In the genomic region with DNA sequence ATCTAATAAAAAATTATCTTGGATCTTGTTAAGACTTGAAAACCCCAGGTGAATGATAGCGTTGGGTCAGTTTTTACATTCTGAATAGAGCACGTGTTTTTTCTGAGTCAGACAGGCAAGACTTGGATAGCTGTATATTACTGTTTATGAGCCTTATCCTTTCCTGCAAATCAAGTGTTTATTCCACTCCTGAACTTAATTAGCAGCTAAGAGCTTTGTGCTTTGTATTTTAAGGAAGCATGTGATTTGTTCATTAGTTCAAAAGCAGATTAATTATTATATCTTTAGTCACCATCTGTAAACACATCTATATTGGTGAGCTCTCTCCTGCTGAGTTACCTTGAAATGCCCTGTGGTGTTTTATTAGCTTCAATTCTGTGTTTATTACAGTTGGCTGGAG, we compare ENCODE assay signal across 26 cellular contexts.
DNase-seq lines count a peak whose midpoint lies in the region; ATAC-seq and TF ChIP-seq lines count a peak whose summit lies in the region.
"Had no signal": no experiment of that assay in that cellular context is flagged by ENCODE, and none has a peak within 500 bp of the region (broad histone marks: within the 10 kb centered on the region; RNA-seq: fewer than 3 reads in every experiment).

No MANE protein-coding gene starts in this region.

- TF ChIP-seq CTCF in hepatocyte (IDR thresholded peaks at IDR 0.05; ENCODE audit: poor library complexity) (no peak), HFFc6 (IDR thresholded peaks at IDR 0.05) (no peak)

- no peak overlapping the region for H3K4me2 ChIP-seq in hepatocyte
- H3K4me2 ChIP-seq: KMS-11 had no signal

- no peaks in the 10 kb centered on the region for H3K36me3 ChIP-seq in hepatocyte (replicated peaks; ENCODE audit: insufficient read depth, low read depth)
- H3K36me3 ChIP-seq: SJSA1 had no signal

- H3K9me2 ChIP-seq in hepatocyte (replicated peaks; ENCODE audit: insufficient read depth) = no peaks in the 10 kb centered on the region

- no peaks in the 10 kb centered on the region for H3K27me3 ChIP-seq in hepatocyte
- H3K27me3 ChIP-seq: SJSA1 had no signal

- no peaks in the 10 kb centered on the region for H3K36me3 Mint-ChIP-seq in HFFc6 (ENCODE audit: low read depth)
- H3K36me3 Mint-ChIP-seq: activated naive CD4-positive, alpha-beta T cell treated with anti-CD3 and anti-CD28 coated beads, Interleukin-2, amount 10 ng/mL, durations not matched to agents 7 days and 5 days; CD8-positive, alpha-beta T cell; type B pancreatic cell had no signal

- no peaks in the 10 kb centered on the region for H3K9me3 ChIP-seq in hepatocyte (ENCODE audit: low read depth)
- H3K9me3 ChIP-seq: SJSA1 had no signal

- H3K4me3 Mint-ChIP-seq in HFFc6 = no peak overlapping the region
- H3K4me3 Mint-ChIP-seq: activated B cell treated with CpG ODN at 0.5 μM for 24 hours; activated naive CD4-positive, alpha-beta T cell treated with anti-CD3 and anti-CD28 coated beads, Interleukin-2, amount 10 ng/mL, durations not matched to agents 7 days and 5 days; B cell; CD8-positive, alpha-beta T cell; type B pancreatic cell had no signal

- DNase-seq in DMS153 treated with DMSO at 0.1 percent for 48 hours (lab: John Stamatoyannopoulos, UW; ENCODE audit: unreplicated experiment) (peak; percentile 22), NCI-H1105 (lab: John Stamatoyannopoulos, UW) (peak; percentile 67), NCI-H774 (lab: John Stamatoyannopoulos, UW) (peak; percentile 7), hepatocyte (ENCODE audit: low spot score) (peak; percentile 11), HFFc6 (no peak)
- no peak for DNase-seq in activated effector memory CD4-positive, alpha-beta T cell treated with anti-CD3 and anti-CD28 coated beads, Interleukin-2, amount 50 U/mL, for 16 hours
- DNase-seq: activated B cell treated with CpG ODN at 0.5 μM for 24 hours; activated naive CD4-positive, alpha-beta T cell treated with anti-CD3 and anti-CD28 coated beads, Interleukin-2, amount 10 ng/mL, durations not matched to agents 7 days and 5 days; amniotic stem cell; CD8-positive, alpha-beta T cell; erythroblast; mesendoderm; NCI-H2171; NCI-H510A treated with DMSO at 0.1 percent for 48 hours; posterior cingulate gyrus; stimulated activated CD4-positive, alpha-beta T cell treated with anti-CD3 and anti-CD28 coated beads, Interleukin-12 subunit alpha, Interleukin-12 subunit beta, amount 100 ng/mL, for 4 hours; stimulated activated CD4-positive, alpha-beta T cell treated with anti-CD3 and anti-CD28 coated beads, Interleukin-4, amount 100 ng/mL, for 1 hour; substantia nigra had no signal

- H3K9me3 Mint-ChIP-seq in HFFc6 = no peaks in the 10 kb centered on the region
- H3K9me3 Mint-ChIP-seq: activated B cell treated with CpG ODN at 0.5 μM for 24 hours; activated naive CD4-positive, alpha-beta T cell treated with anti-CD3 and anti-CD28 coated beads, Interleukin-2, amount 10 ng/mL, durations not matched to agents 7 days and 5 days; CD8-positive, alpha-beta T cell had no signal

- H3K27ac Mint-ChIP-seq in HFFc6 = no peak overlapping the region
- H3K27ac Mint-ChIP-seq: activated B cell treated with CpG ODN at 0.5 μM for 24 hours; activated naive CD4-positive, alpha-beta T cell treated with anti-CD3 and anti-CD28 coated beads, Interleukin-2, amount 10 ng/mL, durations not matched to agents 7 days and 5 days; B cell; CD8-positive, alpha-beta T cell; type B pancreatic cell had no signal

- H3K4me1 ChIP-seq in hepatocyte (ENCODE audit: insufficient read depth) = peaks cover 6% of the 10 kb centered on the region
- H3K4me1 ChIP-seq: SJSA1 had no signal

- no peaks in the 10 kb centered on the region for H3K79me2 ChIP-seq in hepatocyte

- no peaks in the 10 kb centered on the region for H3K4me1 Mint-ChIP-seq in HFFc6 (ENCODE audit: low read depth)
- H3K4me1 Mint-ChIP-seq: activated B cell treated with CpG ODN at 0.5 μM for 24 hours; activated naive CD4-positive, alpha-beta T cell treated with anti-CD3 and anti-CD28 coated beads, Interleukin-2, amount 10 ng/mL, durations not matched to agents 7 days and 5 days; B cell had no signal

- H2AFZ ChIP-seq in hepatocyte = no peak overlapping the region

- no peaks in the 10 kb centered on the region for H4K20me1 ChIP-seq in hepatocyte (ENCODE audit: insufficient read depth, poor library complexity, severe bottlenecking)

- WGBS in hepatocyte (ENCODE audit: low lambda C conversion rate, missing lambda C conversion rate) = 33% methylated on average over 2 of the region's 2 CpGs

- no peak overlapping the region for H3K27ac ChIP-seq in hepatocyte
- H3K27ac ChIP-seq: KMS-11, SJSA1 had no signal

- no peak overlapping the region for H3K4me3 ChIP-seq in hepatocyte
- H3K4me3 ChIP-seq: SJSA1 had no signal

- ATAC-seq in HG03342 (IDR thresholded peaks at IDR 0.05; ENCODE audit: unreplicated experiment) (no peak), GM21619 (IDR thresholded peaks at IDR 0.05; ENCODE audit: unreplicated experiment) (no peak)
- ATAC-seq: CD8-positive, alpha-beta T cell; left lobe of liver; sciatic nerve had no signal

- 0 out of 2 replicates have a peak, but pooled peaks cover 4% of the 10 kb centered on the region for H3K27me3 Mint-ChIP-seq in HFFc6 (ENCODE audit: insufficient read depth)
- H3K27me3 Mint-ChIP-seq: activated naive CD4-positive, alpha-beta T cell treated with anti-CD3 and anti-CD28 coated beads, Interleukin-2, amount 10 ng/mL, durations not matched to agents 7 days and 5 days; type B pancreatic cell had no signal

Comparison
In these comparisons a context has a peak if more than half of its experiments do, and no peak if none do; other contexts are left out.
1. DNase-seq: peak in DMS153 treated with DMSO at 0.1 percent for 48 hours (single experiment), NCI-H1105 (single experiment), NCI-H774 (single experiment) and hepatocyte (single experiment); none in activated effector memory CD4-positive, alpha-beta T cell treated with anti-CD3 and anti-CD28 coated beads, Interleukin-2, amount 50 U/mL, for 16 hours (single experiment) and HFFc6 (single experiment).